In the genomic region with DNA sequence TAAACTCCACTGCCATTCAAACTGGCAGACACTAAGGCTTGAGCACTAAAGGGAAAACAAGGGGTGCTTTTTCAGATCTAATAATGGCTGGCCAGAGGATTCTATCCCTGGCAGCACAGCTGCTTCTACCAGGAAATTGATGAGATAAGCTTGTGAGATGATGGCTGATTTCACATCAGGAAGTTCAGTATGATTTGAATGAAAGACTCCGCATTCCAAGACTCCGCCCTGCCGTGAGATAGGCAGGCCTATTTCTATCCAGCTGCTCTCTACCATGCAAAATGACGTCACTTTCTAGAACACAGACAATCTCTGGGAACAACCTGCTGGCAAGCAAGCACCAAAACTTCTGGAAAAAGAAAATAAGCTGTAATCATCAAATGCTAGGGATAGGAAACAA, we compare ENCODE assay signal across 11 cellular contexts.
DNase-seq lines count a peak whose midpoint lies in the region; ATAC-seq and TF ChIP-seq lines count a peak whose summit lies in the region.
"Had no signal": no experiment of that assay in that cellular context is flagged by ENCODE, and none has a peak within 500 bp of the region (broad histone marks: within the 10 kb centered on the region; RNA-seq: fewer than 3 reads in every experiment).

No MANE protein-coding gene starts in this region.

- TF ChIP-seq POLR2A in esophagus muscularis mucosa (IDR thresholded peaks at IDR 0.05; ENCODE audit: low read depth) (no peak), transverse colon (IDR thresholded peaks at IDR 0.05) (no peak)

- CTCF ChIA-PET in RWPE1 (lab: Yijun Ruan, JAX), result no interaction called here

- H3K4me3 ChIP-seq in RWPE2 (ENCODE audit: severe bottlenecking), result no peak overlapping the region
- H3K4me3 ChIP-seq in esophagus muscularis mucosa, result peak overlapping the region in 2 of 4 donors; percentile 4 to 5
- H3K4me3 ChIP-seq in left lung, result no peak overlapping the region
- no peak overlapping the region for H3K4me3 ChIP-seq in transverse colon

- TF ChIP-seq CTCF in RWPE2 (IDR thresholded peaks at IDR 0.05; ENCODE audit: poor library complexity, severe bottlenecking) (no peak), esophagus muscularis mucosa (IDR thresholded peaks at IDR 0.05) (no peak), left lung (IDR thresholded peaks at IDR 0.05) (no peak), transverse colon (IDR thresholded peaks at IDR 0.05) (no peak), RWPE1 (conservative IDR thresholded peaks at IDR 0.05; ENCODE audit: low read depth) (no peak)

- WGBS in esophagus muscularis mucosa, result 64% methylated on average over 4 of the region's 4 CpGs
- WGBS in transverse colon (ENCODE audit: low coverage in 1 of 2), 2 donors, result 30 to 41% methylated on average over 4 of the region's 4 CpGs

- H3K9me3 ChIP-seq in RWPE2 (ENCODE audit: severe bottlenecking) (peaks cover 2% of the 10 kb centered on the region), esophagus muscularis mucosa (no peaks in the 10 kb centered on the region), left lung (no peaks in the 10 kb centered on the region), transverse colon (no peaks in the 10 kb centered on the region)

- H3K27me3 ChIP-seq in RWPE2 (ENCODE audit: insufficient read depth, poor library complexity, severe bottlenecking), result no peaks in the 10 kb centered on the region
- H3K27me3 ChIP-seq in esophagus muscularis mucosa, result no peaks in the 10 kb centered on the region
- no peaks in the 10 kb centered on the region for H3K27me3 ChIP-seq in left lung
- no peaks in the 10 kb centered on the region for H3K27me3 ChIP-seq in transverse colon

- TF ChIP-seq EP300 in esophagus muscularis mucosa (IDR thresholded peaks at IDR 0.05), result no peak
- TF ChIP-seq EP300 in transverse colon (IDR thresholded peaks at IDR 0.05; ENCODE audit: low read depth), result no peak

- H3K36me3 ChIP-seq in RWPE2 (ENCODE audit: low read depth) (no peaks in the 10 kb centered on the region), esophagus muscularis mucosa (no peaks in the 10 kb centered on the region), left lung (no peaks in the 10 kb centered on the region), transverse colon (no peaks in the 10 kb centered on the region)

- DNase-seq in RWPE2 (ENCODE audit: low spot score) (no peak), esophagus muscularis mucosa (ENCODE audit: extremely low spot score) (peak; percentile 80), left lung (no peak), transverse colon (peak; percentile 55), RWPE1 (ENCODE audit: low spot score) (no peak), iPS-NIHi11 (ENCODE audit: low spot score) (no peak)
- DNase-seq: EL; KBM-7; stimulated activated naive CD8-positive, alpha-beta T cell treated with anti-CD3 and anti-CD28 coated beads, Interleukin-15, Interleukin-2, amounts not matched to agents 100 U/mL and 50 U/mL, for 24 hours had no signal

- POLR2A ChIA-PET in RWPE1 (lab: Yijun Ruan, JAX; ENCODE audit: low non-redundant PET), result no interaction called here

- in situ Hi-C loops in transverse colon (cut with MboI; ENCODE audit: low pct_ligation_motif_present in 1 of 4, low pct_unique_long_range_greater_than_20kb in 1 of 4, low sequenced_read_pairs in 3 of 4), result no loop called here

- ATAC-seq in RWPE2 (ENCODE audit: low read depth), result 0 out of 3 replicates have a peak, but pooled peaks have one; percentile 27
- ATAC-seq in left lung, result peak; percentile 30
- no peak for ATAC-seq in GM21737 (IDR thresholded peaks at IDR 0.05; ENCODE audit: unreplicated experiment)
- ATAC-seq: activated naive CD4-positive, alpha-beta T cell treated with anti-CD3 and anti-CD28 coated beads, Interleukin-2, amount 50 U/mL, for 72 hours; stimulated activated naive CD8-positive, alpha-beta T cell treated with anti-CD3 and anti-CD28 coated beads, Interleukin-15, Interleukin-2, amounts not matched to agents 100 U/mL and 50 U/mL, for 24 hours had no signal

- H3K4me1 ChIP-seq in RWPE2 (ENCODE audit: insufficient read depth, poor library complexity, severe bottlenecking), result no peaks in the 10 kb centered on the region
- H3K4me1 ChIP-seq in esophagus muscularis mucosa, result peaks cover 0 to 7% (median 2%) of the 10 kb centered on the region in 4 donors
- H3K4me1 ChIP-seq in left lung, result no peaks in the 10 kb centered on the region
- peaks cover 0 to 7% (median 0%) of the 10 kb centered on the region in 4 donors for H3K4me1 ChIP-seq in transverse colon

- H3K27ac ChIP-seq in RWPE2 (ENCODE audit: poor library complexity, severe bottlenecking), result no peak overlapping the region
- peak overlapping the region in 1 of 4 donors; percentile 3 for H3K27ac ChIP-seq in esophagus muscularis mucosa (replicated peaks in 1 of 4)
- H3K27ac ChIP-seq in left lung, result no peak overlapping the region
- peak overlapping the region in 2 of 4 donors; percentile 9 to 42 for H3K27ac ChIP-seq in transverse colon
- H3K27ac ChIP-seq in RWPE1, result no peak overlapping the region

- intact Hi-C loops in esophagus muscularis mucosa (cut with DNase I) (loop anchor here (10.0 kb wide), 1 partner anchor 84 kb away; no protein-coding TSS in a partner anchor), left lung (cut with DNase I) (no loop called here), transverse colon (cut with DNase I; ENCODE audit: low total_unique reads) (no loop called here)

Comparison
In these comparisons a context has a peak if more than half of its experiments do, and no peak if none do; other contexts are left out.
1. DNase-seq: peak in esophagus muscularis mucosa (single experiment) and transverse colon (single experiment); none in RWPE2 (single experiment), left lung (0 of 2), RWPE1 (single experiment) and iPS-NIHi11 (single experiment).